In the genomic region with DNA sequence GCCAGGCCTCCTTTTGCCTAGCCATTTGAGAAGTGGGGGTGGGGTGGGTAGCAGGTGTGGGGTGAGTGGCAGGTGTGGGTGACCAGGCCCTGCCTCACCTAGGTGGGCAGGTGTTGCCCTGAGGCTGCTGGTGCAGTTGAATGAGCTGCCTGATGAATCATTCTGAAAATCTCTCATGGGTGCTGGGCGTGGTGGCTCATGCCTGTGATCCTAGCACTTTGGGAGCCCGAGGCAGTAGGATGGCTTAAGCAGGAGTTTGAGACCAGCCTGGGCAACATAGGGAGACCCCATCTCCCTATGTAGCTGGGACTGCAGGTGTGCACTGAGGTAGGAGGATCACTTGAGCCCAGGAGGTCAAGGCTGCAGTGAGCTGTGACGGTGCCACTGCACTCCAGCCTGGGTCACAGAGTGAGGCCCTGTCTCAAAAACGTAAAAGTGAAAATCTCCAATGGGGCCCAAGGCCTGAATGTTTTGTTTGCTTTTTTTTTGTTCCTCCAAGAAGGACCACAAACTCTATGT, we compare ENCODE assay signal across 8 cellular contexts.
DNase-seq lines count a peak whose midpoint lies in the region; ATAC-seq and TF ChIP-seq lines count a peak whose summit lies in the region.

No MANE protein-coding gene starts in this region.

- H3K36me3 ChIP-seq in WERI-Rb-1: peaks cover 27% of the 10 kb centered on the region

- H3K4me3 ChIP-seq in WERI-Rb-1 (ENCODE audit: low read depth, low read length): no peak overlapping the region

- H3K9me3 ChIP-seq in WERI-Rb-1 (ENCODE audit: severe bottlenecking): no peaks in the 10 kb centered on the region

- peak overlapping the region; percentile 51 for H3K4me3 Mint-ChIP-seq in T-helper 2 cell treated with Interferon-gamma antibody and Interleukin-4, amounts not matched to agents 5 μg/mL and 100 μg/mL, for 36 hours

- H3K27ac Mint-ChIP-seq in T-helper 2 cell treated with Interferon-gamma antibody and Interleukin-4, amounts not matched to agents 5 μg/mL and 100 μg/mL, for 36 hours: peak overlapping the region; percentile 86

- H3K4me1 Mint-ChIP-seq in T-helper 2 cell treated with Interferon-gamma antibody and Interleukin-4, amounts not matched to agents 5 μg/mL and 100 μg/mL, for 36 hours (ENCODE audit: low read depth): peaks cover 62% of the 10 kb centered on the region

- H3K27me3 Mint-ChIP-seq in T-helper 2 cell treated with Interferon-gamma antibody and Interleukin-4, amounts not matched to agents 5 μg/mL and 100 μg/mL, for 36 hours (ENCODE audit: low read depth): no peaks in the 10 kb centered on the region

- peak; percentile 55 for ATAC-seq in HG02943 (IDR thresholded peaks at IDR 0.05; ENCODE audit: low read depth, unreplicated experiment)

- no peaks in the 10 kb centered on the region for H3K27me3 ChIP-seq in WERI-Rb-1 (ENCODE audit: insufficient read depth, low read depth, severe bottlenecking)

- peak; percentile 80 for DNase-seq in activated CD8-positive, alpha-beta memory T cell treated with anti-CD3 and anti-CD28 coated beads for 24 hours
- no peak for DNase-seq in activated CD8-positive, alpha-beta memory T cell treated with anti-CD3 and anti-CD28 coated beads, Interleukin-2, amount 50 U/mL, for 4 hours
- DNase-seq in T-helper 2 cell treated with Interferon-gamma antibody and Interleukin-4, amounts not matched to agents 5 μg/mL and 100 μg/mL, for 36 hours (ENCODE audit: low spot score): peak; percentile 65
- DNase-seq in kidney tubule cell (ENCODE audit: low spot score) (peak; percentile 89), substantia nigra (lab: John Stamatoyannopoulos, UW) (no peak), WERI-Rb-1 (no peak), DMS 273 (lab: John Stamatoyannopoulos, UW; ENCODE audit: unreplicated experiment) (no peak)

- no peak for TF ChIP-seq CTCF in WERI-Rb-1 (IDR thresholded peaks at IDR 0.05; ENCODE audit: low read depth, low read length)

- H3K27ac ChIP-seq in substantia nigra (ENCODE audit: low read depth, low read length, poor library complexity, severe bottlenecking): no peak overlapping the region
- no peak overlapping the region for H3K27ac ChIP-seq in WERI-Rb-1

- H3K36me3 Mint-ChIP-seq in T-helper 2 cell treated with Interferon-gamma antibody and Interleukin-4, amounts not matched to agents 5 μg/mL and 100 μg/mL, for 36 hours (ENCODE audit: low read depth): peaks cover 58% of the 10 kb centered on the region

- no peaks in the 10 kb centered on the region for H3K9me3 Mint-ChIP-seq in T-helper 2 cell treated with Interferon-gamma antibody and Interleukin-4, amounts not matched to agents 5 μg/mL and 100 μg/mL, for 36 hours

Comparison
In these comparisons a context has a peak if more than half of its experiments do, and no peak if none do; other contexts are left out.
1. DNase-seq: peak in activated CD8-positive, alpha-beta memory T cell treated with anti-CD3 and anti-CD28 coated beads for 24 hours (single experiment), T-helper 2 cell treated with Interferon-gamma antibody and Interleukin-4, amounts not matched to agents 5 μg/mL and 100 μg/mL, for 36 hours (single experiment) and kidney tubule cell (single experiment); none in activated CD8-positive, alpha-beta memory T cell treated with anti-CD3 and anti-CD28 coated beads, Interleukin-2, amount 50 U/mL, for 4 hours (single experiment), substantia nigra (0 of 49), WERI-Rb-1 (single experiment) and DMS 273 (single experiment).